In the genomic region with DNA sequence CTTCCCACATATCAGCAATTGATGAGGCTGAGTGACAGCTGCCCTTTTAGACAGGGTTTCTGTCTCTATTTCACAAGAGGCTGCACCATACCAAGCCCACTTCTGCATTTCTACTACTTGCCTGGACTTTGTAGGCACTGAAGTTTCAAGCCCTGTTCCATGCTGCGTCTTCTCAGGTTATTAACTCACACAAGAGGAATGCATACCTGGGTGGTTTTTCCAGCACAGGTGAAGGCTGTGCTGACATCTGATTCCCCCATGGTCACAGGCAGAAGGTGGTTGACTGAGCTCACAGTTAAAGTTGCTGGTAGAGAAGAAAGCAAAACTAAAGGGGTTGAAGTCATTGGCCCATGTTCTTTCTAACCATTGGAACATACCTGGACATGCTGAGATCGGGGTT, we compare ENCODE assay signal across 15 cellular contexts.
"Had no signal": no experiment of that assay in that cellular context is flagged by ENCODE, and none has a peak within 500 bp of the region (broad histone marks: within the 10 kb centered on the region; RNA-seq: fewer than 3 reads in every experiment).

No MANE protein-coding gene starts in this region.

- H3K27me3 Mint-ChIP-seq: activated CD4-positive, alpha-beta memory T cell treated with anti-CD3 and anti-CD28 coated beads for 36 hours; stimulated activated naive CD8-positive, alpha-beta T cell treated with anti-CD3 and anti-CD28 coated beads, Interleukin-15, Interleukin-2, amounts not matched to agents 100 ng/mL and 50 ng/mL, for 24 hours had no signal

- H3K4me3 ChIP-seq: sigmoid colon, thoracic aorta had no signal

- H3K27ac Mint-ChIP-seq: activated CD4-positive, alpha-beta memory T cell treated with anti-CD3 and anti-CD28 coated beads for 36 hours; activated naive CD8-positive, alpha-beta T cell treated with anti-CD3 and anti-CD28 coated beads, Interleukin-2, amount 10 ng/mL, durations not matched to agents 7 days and 5 days; activated T-cell treated with anti-CD3 and anti-CD28 coated beads, Interleukin-2, amount 50 U/mL, for 72 hours; stimulated activated naive CD8-positive, alpha-beta T cell treated with anti-CD3 and anti-CD28 coated beads, Interleukin-15, Interleukin-2, amounts not matched to agents 100 ng/mL and 50 ng/mL, for 24 hours; T-helper 2 cell treated with Interferon-gamma antibody and Interleukin-4, amounts not matched to agents 5 μg/mL and 100 μg/mL, for 36 hours had no signal

- FAIRE-seq: endometrium had no signal

- H3K9me3 Mint-ChIP-seq: activated CD4-positive, alpha-beta memory T cell treated with anti-CD3 and anti-CD28 coated beads for 36 hours; activated naive CD8-positive, alpha-beta T cell treated with anti-CD3 and anti-CD28 coated beads, Interleukin-2, amount 10 ng/mL, durations not matched to agents 7 days and 5 days; activated T-cell treated with anti-CD3 and anti-CD28 coated beads, Interleukin-2, amount 50 U/mL, for 72 hours; stimulated activated naive CD8-positive, alpha-beta T cell treated with anti-CD3 and anti-CD28 coated beads, Interleukin-15, Interleukin-2, amounts not matched to agents 100 ng/mL and 50 ng/mL, for 24 hours; T-helper 2 cell treated with Interferon-gamma antibody and Interleukin-4, amounts not matched to agents 5 μg/mL and 100 μg/mL, for 36 hours had no signal

- H3K9me3 ChIP-seq: sigmoid colon, thoracic aorta had no signal

- H3K27ac ChIP-seq: thoracic aorta had no signal

- H3K27me3 ChIP-seq: sigmoid colon had no signal

- H3K4me1 Mint-ChIP-seq: activated naive CD8-positive, alpha-beta T cell treated with anti-CD3 and anti-CD28 coated beads, Interleukin-2, amount 10 ng/mL, durations not matched to agents 7 days and 5 days had no signal

- H3K36me3 Mint-ChIP-seq: activated CD4-positive, alpha-beta memory T cell treated with anti-CD3 and anti-CD28 coated beads for 36 hours; activated naive CD8-positive, alpha-beta T cell treated with anti-CD3 and anti-CD28 coated beads, Interleukin-2, amount 10 ng/mL, durations not matched to agents 7 days and 5 days had no signal

- H3K36me3 ChIP-seq: thoracic aorta had no signal

- H3K4me3 Mint-ChIP-seq: activated CD4-positive, alpha-beta memory T cell treated with anti-CD3 and anti-CD28 coated beads for 36 hours; activated naive CD8-positive, alpha-beta T cell treated with anti-CD3 and anti-CD28 coated beads, Interleukin-2, amount 10 ng/mL, durations not matched to agents 7 days and 5 days; activated T-cell treated with anti-CD3 and anti-CD28 coated beads, Interleukin-2, amount 50 U/mL, for 72 hours; stimulated activated naive CD8-positive, alpha-beta T cell treated with anti-CD3 and anti-CD28 coated beads, Interleukin-15, Interleukin-2, amounts not matched to agents 100 ng/mL and 50 ng/mL, for 24 hours; T-helper 2 cell treated with Interferon-gamma antibody and Interleukin-4, amounts not matched to agents 5 μg/mL and 100 μg/mL, for 36 hours had no signal

- DNase-seq: activated CD4-positive, alpha-beta memory T cell treated with anti-CD3 and anti-CD28 coated beads for 36 hours; activated naive CD8-positive, alpha-beta T cell treated with anti-CD3 and anti-CD28 coated beads, Interleukin-2, amount 10 ng/mL, durations not matched to agents 7 days and 5 days; activated T-cell treated with anti-CD3 and anti-CD28 coated beads, Interleukin-2, amount 50 U/mL, for 72 hours; anterior cingulate cortex; foreskin melanocyte; head of caudate nucleus; left ventricle myocardium superior; sigmoid colon; stimulated activated CD4-positive, alpha-beta T cell treated with anti-CD3 and anti-CD28 coated beads, Interleukin-2, amount 100 ng/mL, for 48 hours; stimulated activated CD8-positive, alpha-beta memory T cell treated with anti-CD3 and anti-CD28 coated beads, Interleukin-4, amount 100 ng/mL, for 48 hours; SW 1271 had no signal

- ATAC-seq: activated T-cell treated with anti-CD3 and anti-CD28 coated beads, Interleukin-2, amount 50 U/mL, for 72 hours; left ventricle myocardium superior had no signal
